13 cellular contexts compared by ENCODE assay signal in genomic region chr17:65323055-65323454, GRCh38.
"Had no signal": no experiment of that assay in that cellular context is flagged by ENCODE, and none has a peak within 500 bp of the region (broad histone marks: within the 10 kb centered on the region; RNA-seq: fewer than 3 reads in every experiment).

No MANE protein-coding gene starts in this region.

- H3K9me3 Mint-ChIP-seq: activated B cell treated with CpG ODN at 0.5 μM for 24 hours; activated naive CD4-positive, alpha-beta T cell treated with anti-CD3 and anti-CD28 coated beads for 36 hours; stimulated activated naive B cell treated with anti-CD40 and anti-IgM and Interleukin-4, amounts not matched to agents 10 μg/mL and 1 μg/mL and 100 μg/mL, for 72 hours had no signal

- H3K9me3 ChIP-seq: heart right ventricle, sigmoid colon, transverse colon had no signal

- DNase-seq: activated B cell treated with CpG ODN at 0.5 μM for 24 hours; activated CD4-positive, alpha-beta T cell treated with anti-CD3 and anti-CD28 coated beads, Interleukin-2, amount 10 ng/mL, durations not matched to agents 7 days and 5 days; activated CD8-positive, alpha-beta memory T cell treated with anti-CD3 and anti-CD28 coated beads for 24 hours; activated naive CD4-positive, alpha-beta T cell treated with anti-CD3 and anti-CD28 coated beads for 36 hours; heart right ventricle; kidney; sigmoid colon; stimulated activated CD4-positive, alpha-beta T cell treated with anti-CD3 and anti-CD28 coated beads, Interleukin-2, amount 100 ng/mL, for 24 hours; stimulated activated naive B cell treated with anti-CD40 and anti-IgM and Interleukin-4, amounts not matched to agents 10 μg/mL and 1 μg/mL and 100 μg/mL, for 72 hours; transverse colon had no signal

- H3K27me3 Mint-ChIP-seq: activated B cell treated with CpG ODN at 0.5 μM for 24 hours; activated CD4-positive, alpha-beta T cell treated with anti-CD3 and anti-CD28 coated beads, Interleukin-2, amount 10 ng/mL, durations not matched to agents 7 days and 5 days had no signal

- H3K27ac Mint-ChIP-seq: activated B cell treated with CpG ODN at 0.5 μM for 24 hours; activated CD4-positive, alpha-beta T cell treated with anti-CD3 and anti-CD28 coated beads, Interleukin-2, amount 10 ng/mL, durations not matched to agents 7 days and 5 days; activated naive CD4-positive, alpha-beta T cell treated with anti-CD3 and anti-CD28 coated beads for 36 hours; stimulated activated naive B cell treated with anti-CD40 and anti-IgM and Interleukin-4, amounts not matched to agents 10 μg/mL and 1 μg/mL and 100 μg/mL, for 72 hours had no signal

- H3K4me1 ChIP-seq: sigmoid colon had no signal

- ATAC-seq: heart right ventricle; stimulated activated naive B cell treated with anti-CD40 and anti-IgM and Interleukin-4, amounts not matched to agents 10 μg/mL and 1 μg/mL and 100 μg/mL, for 72 hours had no signal

- H3K36me3 ChIP-seq: cardiac muscle cell, heart right ventricle, sigmoid colon, transverse colon had no signal

- H3K27ac ChIP-seq: cardiac muscle cell, heart right ventricle, sigmoid colon, transverse colon had no signal

- H3K36me3 Mint-ChIP-seq: stimulated activated naive B cell treated with anti-CD40 and anti-IgM and Interleukin-4, amounts not matched to agents 10 μg/mL and 1 μg/mL and 100 μg/mL, for 72 hours had no signal

- H3K4me1 Mint-ChIP-seq: activated B cell treated with CpG ODN at 0.5 μM for 24 hours; stimulated activated naive B cell treated with anti-CD40 and anti-IgM and Interleukin-4, amounts not matched to agents 10 μg/mL and 1 μg/mL and 100 μg/mL, for 72 hours had no signal

- H3K4me3 Mint-ChIP-seq: activated B cell treated with CpG ODN at 0.5 μM for 24 hours; activated CD4-positive, alpha-beta T cell treated with anti-CD3 and anti-CD28 coated beads, Interleukin-2, amount 10 ng/mL, durations not matched to agents 7 days and 5 days; activated naive CD4-positive, alpha-beta T cell treated with anti-CD3 and anti-CD28 coated beads for 36 hours; stimulated activated naive B cell treated with anti-CD40 and anti-IgM and Interleukin-4, amounts not matched to agents 10 μg/mL and 1 μg/mL and 100 μg/mL, for 72 hours had no signal

- H3K4me3 ChIP-seq: cardiac muscle cell, heart right ventricle, sigmoid colon, transverse colon had no signal

- FAIRE-seq: colon, frontal cortex, kidney had no signal

- H3K27me3 ChIP-seq: cardiac muscle cell, heart right ventricle, sigmoid colon, transverse colon had no signal
